In the genomic region with DNA sequence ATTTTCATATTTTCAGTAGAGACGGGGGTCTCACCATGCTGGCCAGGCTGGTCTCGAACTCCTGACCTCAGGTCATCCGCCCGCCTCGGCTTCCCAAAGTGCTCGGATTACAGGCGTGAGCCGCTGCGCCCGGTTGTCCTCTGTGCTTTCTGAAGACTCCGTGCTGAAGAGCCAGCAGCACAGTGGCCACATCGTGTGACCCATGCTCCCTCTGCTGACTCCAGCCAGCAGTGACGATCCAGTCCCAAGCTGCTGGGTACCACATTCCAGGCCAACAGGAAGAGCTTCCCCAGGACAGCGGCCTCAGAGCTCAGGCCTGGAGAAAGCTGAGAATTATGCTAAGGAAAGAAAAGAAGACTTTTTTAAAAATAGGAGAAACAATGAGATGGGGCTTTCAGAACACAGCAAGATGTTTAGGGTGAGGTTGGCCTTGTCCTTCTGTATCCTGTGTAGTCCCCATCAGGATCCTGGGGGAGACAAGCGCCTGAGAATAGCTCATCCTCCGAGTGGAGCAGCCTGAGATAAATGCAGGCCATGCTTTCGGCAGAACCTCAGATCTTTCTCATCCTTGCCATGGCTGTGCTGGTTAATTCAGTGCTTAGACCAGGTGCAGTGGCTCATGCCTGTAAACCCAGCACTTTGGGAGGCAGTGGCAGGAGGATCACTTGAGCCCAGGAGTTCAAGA, we compare ENCODE assay signal across 10 cellular contexts.
A peak's percentile ranks its signal among the peaks of the same experiment; 100 is the strongest.
DNase-seq lines count a peak whose midpoint lies in the region; ATAC-seq, FAIRE-seq and TF ChIP-seq lines count a peak whose summit lies in the region.
"Had no signal": no experiment of that assay in that cellular context is flagged by ENCODE, and none has a peak within 500 bp of the region (broad histone marks: within the 10 kb centered on the region; RNA-seq: fewer than 3 reads in every experiment).

No MANE protein-coding gene starts in this region.

- CTCF ChIA-PET in MCF 10A (lab: Yijun Ruan, JAX), result interaction anchor here (0.6 to 20.7 kb wide), 30 partner anchors 11 to 808 kb away, joined by 3 to 506 read pairs (median 3); a partner anchor contains a TSS
- CTCF ChIA-PET in activated CD8-positive, alpha-beta T cell treated with anti-CD3 and anti-CD28 coated beads for 36 hours (lab: Charles Lee), result interaction anchor here (1.3 to 3.4 kb wide), 3 partner anchors 13 to 198 kb away, joined by 3 to 16 read pairs (median 4); no protein-coding TSS in a partner anchor

- H3K36me3 Mint-ChIP-seq in MCF 10A (ENCODE audit: insufficient read depth, unreplicated experiment) (peaks cover 7% of the 10 kb centered on the region), type B pancreatic cell (no peaks in the 10 kb centered on the region)
- H3K36me3 Mint-ChIP-seq in activated CD8-positive, alpha-beta T cell treated with anti-CD3 and anti-CD28 coated beads for 36 hours (ENCODE audit: low read depth), result no peaks in the 10 kb centered on the region
- H3K36me3 Mint-ChIP-seq: activated naive CD8-positive, alpha-beta T cell had no signal

- H3K4me3 Mint-ChIP-seq in MCF 10A (ENCODE audit: unreplicated experiment) (no peak overlapping the region), type B pancreatic cell (no peak overlapping the region)
- no peak overlapping the region for H3K4me3 Mint-ChIP-seq in activated CD8-positive, alpha-beta T cell treated with anti-CD3 and anti-CD28 coated beads for 36 hours
- H3K4me3 Mint-ChIP-seq: activated naive CD8-positive, alpha-beta T cell had no signal

- BruUV-seq in MCF 10A (replicated peaks; lab: Mats Ljungman, UMichigan), result no TSS peak

- H3K4me3 ChIP-seq in breast epithelium (no peak overlapping the region), SJCRH30 (no peak overlapping the region)

- no peak for TF ChIP-seq POLR2A in breast epithelium (IDR thresholded peaks at IDR 0.05)

- POLR2A ChIA-PET in MCF 10A (lab: Yijun Ruan, JAX), result interaction anchor here (0.6 to 1.2 kb wide), 4 partner anchors 8 to 872 kb away, joined by 3 read pairs; no protein-coding TSS in a partner anchor
- POLR2A ChIA-PET in activated CD8-positive, alpha-beta T cell treated with anti-CD3 and anti-CD28 coated beads for 36 hours (lab: Charles Lee), result interaction anchor here (0.5 kb wide), 1 partner anchor 33 kb away, joined by 3 read pairs; no protein-coding TSS in a partner anchor

- H3K27me3 ChIP-seq in breast epithelium (no peaks in the 10 kb centered on the region), SJCRH30 (no peaks in the 10 kb centered on the region)

- H3K36me3 ChIP-seq in breast epithelium (no peaks in the 10 kb centered on the region), SJCRH30 (no peaks in the 10 kb centered on the region)
- H3K36me3 ChIP-seq: neutrophil had no signal

- DNase-seq in MCF 10A (ENCODE audit: unreplicated experiment) (peak; percentile 50), breast epithelium (ENCODE audit: low spot score in 2 of 2) (no peak), SJCRH30 (peak; percentile 7 to 33), hepatic stellate cell (ENCODE audit: low spot score) (peak; percentile 32), type B pancreatic cell (ENCODE audit: extremely low spot score, unreplicated experiment) (no peak), frontal cortex (ENCODE audit: low spot score in 2 of 2) (no peak)
- no peak for DNase-seq in activated CD8-positive, alpha-beta T cell treated with anti-CD3 and anti-CD28 coated beads for 36 hours

- intact Hi-C loops in MCF 10A (cut with micrococcal nuclease), result loop anchor here (1.0 to 10.0 kb wide), 4 partner anchors 293 to 716 kb away; no protein-coding TSS in a partner anchor
- intact Hi-C loops in breast epithelium (cut with DNase I; ENCODE audit: low total_unique reads), result no loop called here
- intact Hi-C loops in activated CD8-positive, alpha-beta T cell treated with anti-CD3 and anti-CD28 coated beads for 36 hours (cut with micrococcal nuclease), result no loop called here

- H3K4me1 Mint-ChIP-seq in MCF 10A (ENCODE audit: insufficient read depth, unreplicated experiment) (peaks cover 25% of the 10 kb centered on the region), type B pancreatic cell (ENCODE audit: unreplicated experiment) (peaks cover 17% of the 10 kb centered on the region)
- H3K4me1 Mint-ChIP-seq in activated CD8-positive, alpha-beta T cell treated with anti-CD3 and anti-CD28 coated beads for 36 hours (ENCODE audit: low read depth), result peaks cover 4% of the 10 kb centered on the region

- H3K27me3 Mint-ChIP-seq in MCF 10A (ENCODE audit: insufficient read depth, unreplicated experiment) (no peaks in the 10 kb centered on the region), type B pancreatic cell (peaks cover 45% of the 10 kb centered on the region)
- H3K27me3 Mint-ChIP-seq in activated CD8-positive, alpha-beta T cell treated with anti-CD3 and anti-CD28 coated beads for 36 hours, result peaks cover 11% of the 10 kb centered on the region

- H3K9me3 Mint-ChIP-seq in MCF 10A (ENCODE audit: unreplicated experiment) (no peaks in the 10 kb centered on the region), type B pancreatic cell (no peaks in the 10 kb centered on the region)
- no peaks in the 10 kb centered on the region for H3K9me3 Mint-ChIP-seq in activated CD8-positive, alpha-beta T cell treated with anti-CD3 and anti-CD28 coated beads for 36 hours

- H3K27ac ChIP-seq in breast epithelium (no peak overlapping the region), SJCRH30 (no peak overlapping the region)
- H3K27ac ChIP-seq: neutrophil had no signal

- TF ChIP-seq CTCF in MCF 10A (IDR thresholded peaks at IDR 0.05; ENCODE audit: unreplicated experiment) (peak; percentile 39), breast epithelium (IDR thresholded peaks at IDR 0.05) (no peak), type B pancreatic cell (conservative IDR thresholded peaks at IDR 0.05) (peak; percentile 65)
- no peak for TF ChIP-seq CTCF in activated CD8-positive, alpha-beta T cell treated with anti-CD3 and anti-CD28 coated beads for 36 hours (IDR thresholded peaks at IDR 0.05)

- H3K9me3 ChIP-seq in breast epithelium (no peaks in the 10 kb centered on the region), SJCRH30 (replicated peaks) (no peaks in the 10 kb centered on the region)
- H3K9me3 ChIP-seq: neutrophil had no signal

- FAIRE-seq in frontal cortex (lab: Jason Lieb, UNC), result no peak

- ATAC-seq in activated CD8-positive, alpha-beta T cell treated with anti-CD3 and anti-CD28 coated beads for 36 hours, result no peak
- no peak for ATAC-seq in GM19023 (IDR thresholded peaks at IDR 0.05; ENCODE audit: unreplicated experiment)

- no peaks in the 10 kb centered on the region for H3K4me1 ChIP-seq in breast epithelium
- no peaks in the 10 kb centered on the region for H3K4me1 ChIP-seq in SJCRH30

- H3K27ac Mint-ChIP-seq in MCF 10A (ENCODE audit: low read depth, unreplicated experiment) (no peak overlapping the region), type B pancreatic cell (no peak overlapping the region)
- H3K27ac Mint-ChIP-seq in activated CD8-positive, alpha-beta T cell treated with anti-CD3 and anti-CD28 coated beads for 36 hours, result no peak overlapping the region
- H3K27ac Mint-ChIP-seq: activated naive CD8-positive, alpha-beta T cell had no signal

Comparison
In these comparisons a context has a peak if more than half of its experiments do, and no peak if none do; other contexts are left out.
1. DNase-seq: peak in MCF 10A (single experiment), SJCRH30 (2 of 2) and hepatic stellate cell (single experiment); none in breast epithelium (0 of 2), type B pancreatic cell (single experiment), activated CD8-positive, alpha-beta T cell treated with anti-CD3 and anti-CD28 coated beads for 36 hours (single experiment) and frontal cortex (0 of 2).
2. CTCF ChIP-seq: peak in MCF 10A (single experiment) and type B pancreatic cell (single experiment); none in breast epithelium (0 of 3) and activated CD8-positive, alpha-beta T cell treated with anti-CD3 and anti-CD28 coated beads for 36 hours (single experiment).